19 cellular contexts compared by ENCODE assay signal in the genomic region with DNA sequence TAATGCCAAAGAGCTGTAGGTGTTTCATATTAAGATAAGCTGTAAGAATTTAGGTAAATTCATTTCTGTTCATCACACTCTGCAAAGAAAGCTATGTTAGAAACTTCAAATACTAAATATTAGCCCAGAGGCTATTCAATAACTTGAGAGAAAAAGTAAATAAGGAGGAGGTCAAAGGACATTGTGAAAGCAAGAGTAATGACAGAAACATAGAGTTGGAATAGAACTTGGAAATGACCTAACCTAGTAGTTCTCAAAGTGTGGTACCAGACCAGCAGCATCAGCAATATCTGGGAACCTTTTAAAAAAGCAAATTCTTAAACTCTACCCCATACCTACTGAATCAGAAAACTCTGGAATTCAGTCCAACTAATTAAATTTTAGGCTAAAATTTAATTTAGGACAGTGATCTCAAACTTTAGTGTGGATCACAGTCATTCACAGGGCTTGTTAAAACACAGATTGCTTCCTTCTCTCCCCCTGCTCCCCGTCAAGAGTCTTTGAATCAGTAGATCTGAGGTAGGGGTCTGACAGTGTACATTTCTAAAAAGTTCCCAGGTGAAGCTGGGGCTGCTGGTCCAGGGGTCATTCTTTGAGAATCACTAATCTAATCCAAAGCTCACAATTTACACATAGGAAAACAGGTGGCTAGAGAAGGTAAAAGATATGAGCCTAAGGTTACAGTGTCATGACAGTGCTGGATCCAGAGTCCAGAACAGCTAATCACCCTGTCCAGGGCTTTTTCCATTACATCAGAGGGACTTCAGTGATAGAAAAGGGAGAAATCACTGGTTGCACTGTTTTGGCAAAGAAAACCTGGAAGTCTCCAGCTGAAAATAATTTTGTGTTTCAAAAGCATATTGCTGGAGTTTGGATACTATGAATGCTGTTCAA.
DNase-seq lines count a peak whose midpoint lies in the region; ATAC-seq and TF ChIP-seq lines count a peak whose summit lies in the region.
"Had no signal": no experiment of that assay in that cellular context is flagged by ENCODE, and none has a peak within 500 bp of the region (broad histone marks: within the 10 kb centered on the region; RNA-seq: fewer than 3 reads in every experiment).

No MANE protein-coding gene starts in this region.

- H3K27ac Mint-ChIP-seq in nephron = peak overlapping the region in 2 of 3 experiments; percentile 1 to 58
- H3K27ac Mint-ChIP-seq in type B pancreatic cell = peak overlapping the region; percentile 57
- H3K27ac Mint-ChIP-seq: B cell, H9, IgD-negative memory B cell had no signal

- intact Hi-C loops in Right ventricle myocardium inferior (cut with DNase I) = no loop called here
- intact Hi-C loops in cardiac septum (cut with DNase I) = loop anchor here (10.0 kb wide), 1 partner anchor 290 kb away; no protein-coding TSS in a partner anchor
- intact Hi-C loops in left ventricle myocardium superior (cut with micrococcal nuclease) = no loop called here
- intact Hi-C loops in posterior cingulate gyrus (cut with DNase I) = no loop called here

- H3K36me3 Mint-ChIP-seq in nephron (ENCODE audit: low read depth) (peaks cover 3% of the 10 kb centered on the region), type B pancreatic cell (no peaks in the 10 kb centered on the region)
- H3K36me3 Mint-ChIP-seq: IgD-negative memory B cell had no signal

- peaks cover 61% of the 10 kb centered on the region for H3K4me1 Mint-ChIP-seq in nephron
- H3K4me1 Mint-ChIP-seq in type B pancreatic cell (ENCODE audit: unreplicated experiment) = peaks cover 41% of the 10 kb centered on the region
- H3K4me1 Mint-ChIP-seq: B cell, IgD-negative memory B cell had no signal

- H3K4me3 Mint-ChIP-seq in nephron (no peak overlapping the region), type B pancreatic cell (no peak overlapping the region)
- H3K4me3 Mint-ChIP-seq: B cell, H9, IgD-negative memory B cell had no signal

- H3K9me3 Mint-ChIP-seq in nephron (no peaks in the 10 kb centered on the region), type B pancreatic cell (no peaks in the 10 kb centered on the region)
- H3K9me3 Mint-ChIP-seq: H9 had no signal

- TF ChIP-seq CTCF in nephron (IDR thresholded peaks at IDR 0.05; ENCODE audit: unreplicated experiment in 3 of 3) (no peak), type B pancreatic cell (conservative IDR thresholded peaks at IDR 0.05) (no peak)

- ATAC-seq in Right ventricle myocardium inferior = peak; percentile 81
- peak; percentile 72 for ATAC-seq in left ventricle myocardium superior

- H3K27me3 Mint-ChIP-seq in nephron (ENCODE audit: low read depth) (no peaks in the 10 kb centered on the region), type B pancreatic cell (peaks cover 9% of the 10 kb centered on the region)
- H3K27me3 Mint-ChIP-seq: B cell, IgD-negative memory B cell had no signal

- DNase-seq in Right ventricle myocardium inferior (ENCODE audit: missing footprints) = no peak
- DNase-seq in cardiac septum (ENCODE audit: low spot score) = no peak
- no peak for DNase-seq in left ventricle myocardium superior
- no peak for DNase-seq in type B pancreatic cell (ENCODE audit: extremely low spot score, unreplicated experiment)
- DNase-seq in posterior cingulate gyrus = no peak
- no peak for DNase-seq in NCI-H345 treated with DMSO at 0.1 percent for 48 hours (lab: John Stamatoyannopoulos, UW; ENCODE audit: unreplicated experiment)
- no peak for DNase-seq in NCI-H226
- DNase-seq: GF-D8, H9, Karpas-422, NCI-H1436, NCI-H2029, NCI-H2171 treated with DMSO at 0.1 percent for 48 hours, NCI-H510A, NCI-H774, SIG-M5 had no signal
